In the genomic region with DNA sequence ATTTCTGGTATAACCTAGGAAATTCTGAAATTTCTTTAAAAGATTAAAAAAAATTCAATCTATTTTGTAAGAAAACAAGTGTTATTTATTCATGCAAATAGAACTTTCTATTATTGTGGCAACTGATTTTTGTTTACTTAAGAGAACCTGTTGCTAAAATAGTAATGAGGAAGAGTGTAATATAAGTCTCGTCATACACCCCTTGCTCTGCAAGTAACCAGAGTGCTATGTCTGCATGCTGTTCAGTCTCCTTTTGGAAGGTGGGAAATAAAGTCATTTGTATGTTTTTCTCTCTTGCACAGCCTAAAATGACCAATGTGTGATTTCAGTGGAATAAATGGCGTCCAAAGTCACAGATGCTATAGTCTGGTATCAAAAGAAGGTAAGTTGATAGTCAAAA, we compare ENCODE assay signal across 20 cellular contexts. TPM values are rescaled to one million over a fixed set of nuclear protein-coding genes. Genes with fewer than 3 reads are reported as not detected.
DNase-seq lines count a peak whose midpoint lies in the region; ATAC-seq and TF ChIP-seq lines count a peak whose summit lies in the region.
"Had no signal": no experiment of that assay in that cellular context is flagged by ENCODE, and none has a peak within 500 bp of the region (broad histone marks: within the 10 kb centered on the region; RNA-seq: fewer than 3 reads in every experiment).

No MANE protein-coding gene starts in this region.

- peak overlapping the region; percentile 19 for H3K27ac Mint-ChIP-seq in T-helper 17 cell
- H3K27ac Mint-ChIP-seq in activated T-helper 2 cell treated with anti-CD3 and anti-CD28 coated beads, Interferon-gamma antibody, Interleukin-2, Interleukin-4, amounts not matched to agents 10 μg/mL and 5 μg/mL and 100 μg/mL, durations not matched to agents 14 hours and 24 hours and 36 hours, result no peak overlapping the region
- H3K27ac Mint-ChIP-seq: GM23338; T-helper 2 cell treated with Interferon-gamma antibody and Interleukin-4, amounts not matched to agents 5 μg/mL and 100 μg/mL, for 36 hours had no signal

- peaks cover 21% of the 10 kb centered on the region for H3K4me1 Mint-ChIP-seq in T-helper 17 cell
- H3K4me1 Mint-ChIP-seq in activated T-helper 2 cell treated with anti-CD3 and anti-CD28 coated beads, Interferon-gamma antibody, Interleukin-2, Interleukin-4, amounts not matched to agents 10 μg/mL and 5 μg/mL and 100 μg/mL, durations not matched to agents 14 hours and 24 hours and 36 hours (ENCODE audit: low read depth), result peaks cover 14% of the 10 kb centered on the region
- H3K4me1 Mint-ChIP-seq: GM23338 had no signal

- H3K9ac ChIP-seq in Karpas-422 (ENCODE audit: low read length) (no peak overlapping the region), skeletal muscle tissue (ENCODE audit: low read depth in 1 of 3, low read length in 3 of 3) (peak overlapping the region; percentile 29 to 86 (median 46))

- ATAC-seq in GM18868 (IDR thresholded peaks at IDR 0.05; ENCODE audit: unreplicated experiment), result peak; percentile 52
- ATAC-seq in T-helper 17 cell, result no peak
- no peak for ATAC-seq in mucosa of descending colon
- ATAC-seq: GM23338, HCT116, Right ventricle myocardium inferior had no signal

- no peak for TF ChIP-seq CTCF in mucosa of descending colon (IDR thresholded peaks at IDR 0.05)
- no peak for TF ChIP-seq CTCF in tibial nerve (IDR thresholded peaks at IDR 0.05)

- TF ChIP-seq POLR2A in tibial nerve (IDR thresholded peaks at IDR 0.05), result no peak

- H3K27ac ChIP-seq in Karpas-422 (ENCODE audit: low read length) (peak overlapping the region; percentile 60), skeletal muscle tissue (ENCODE audit: low read depth, low read length) (peak overlapping the region; percentile 82), tibial nerve (no peak overlapping the region)
- H3K27ac ChIP-seq: C4-2B had no signal

- H3K4me2 ChIP-seq in Karpas-422 (ENCODE audit: low read depth, low read length, poor library complexity, severe bottlenecking), result peak overlapping the region; percentile 59
- H3K4me2 ChIP-seq: GM23338 had no signal

- no peak overlapping the region for H2AFZ ChIP-seq in Karpas-422 (ENCODE audit: low read length)
- H2AFZ ChIP-seq: GM23338 had no signal

- H3K9me3 ChIP-seq in Karpas-422 (ENCODE audit: low read length), result no peaks in the 10 kb centered on the region
- H3K9me3 ChIP-seq in T-helper 17 cell (ENCODE audit: control insufficient read depth, low read length, poor library complexity, severe bottlenecking), result no peaks in the 10 kb centered on the region
- no peaks in the 10 kb centered on the region for H3K9me3 ChIP-seq in skeletal muscle tissue (ENCODE audit: control insufficient read depth in 3 of 3, low read length in 3 of 3)
- no peaks in the 10 kb centered on the region for H3K9me3 ChIP-seq in mucosa of descending colon
- no peaks in the 10 kb centered on the region for H3K9me3 ChIP-seq in tibial nerve

- WGBS in tibial nerve, 2 donors, result 90% methylated on average over 2 of the region's 2 CpGs

- no peaks in the 10 kb centered on the region for H3K9me2 ChIP-seq in Karpas-422 (replicated peaks; ENCODE audit: insufficient read depth, low read length)

- no peak for TF ChIP-seq EP300 in tibial nerve (IDR thresholded peaks at IDR 0.05)

- H3K4me3 Mint-ChIP-seq in T-helper 17 cell, result no peak overlapping the region
- no peak overlapping the region for H3K4me3 Mint-ChIP-seq in activated T-helper 2 cell treated with anti-CD3 and anti-CD28 coated beads, Interferon-gamma antibody, Interleukin-2, Interleukin-4, amounts not matched to agents 10 μg/mL and 5 μg/mL and 100 μg/mL, durations not matched to agents 14 hours and 24 hours and 36 hours (ENCODE audit: low read depth)
- H3K4me3 Mint-ChIP-seq: GM23338; T-helper 2 cell treated with Interferon-gamma antibody and Interleukin-4, amounts not matched to agents 5 μg/mL and 100 μg/mL, for 36 hours had no signal

- H3K9me3 Mint-ChIP-seq in activated T-helper 2 cell treated with anti-CD3 and anti-CD28 coated beads, Interferon-gamma antibody, Interleukin-2, Interleukin-4, amounts not matched to agents 10 μg/mL and 5 μg/mL and 100 μg/mL, durations not matched to agents 14 hours and 24 hours and 36 hours, result no peaks in the 10 kb centered on the region
- H3K9me3 Mint-ChIP-seq: GM23338; T-helper 2 cell treated with Interferon-gamma antibody and Interleukin-4, amounts not matched to agents 5 μg/mL and 100 μg/mL, for 36 hours had no signal

- H3K4me3 ChIP-seq in Karpas-422 (ENCODE audit: low read length) (no peak overlapping the region), skeletal muscle tissue (ENCODE audit: low read length in 3 of 3) (peak overlapping the region; percentile 46 to 77 (median 61)), mucosa of descending colon (no peak overlapping the region), tibial nerve (no peak overlapping the region)
- H3K4me3 ChIP-seq: GM23338 had no signal

- DNase-seq in Karpas-422 (peak; percentile 59), T-helper 17 cell (no peak), HK-2 (ENCODE audit: unreplicated experiment) (no peak), mucosa of descending colon (no peak), tibial nerve (ENCODE audit: low spot score in 2 of 2) (no peak)
- DNase-seq in activated T-helper 2 cell treated with anti-CD3 and anti-CD28 coated beads, Interferon-gamma antibody, Interleukin-2, Interleukin-4, amounts not matched to agents 10 μg/mL and 5 μg/mL and 100 μg/mL, durations not matched to agents 14 hours and 24 hours and 36 hours (ENCODE audit: low spot score), result no peak
- DNase-seq: ACHN, DMS79 treated with DMSO at 0.1 percent for 48 hours, NCI-H1105 treated with DMSO at 0.1 percent for 48 hours, NCI-H1694, NCI-H2081 treated with DMSO at 0.1 percent for 48 hours, NCI-H226, NCI-H524 had no signal

- H3K27me3 ChIP-seq in Karpas-422 (ENCODE audit: low read length) (no peaks in the 10 kb centered on the region), skeletal muscle tissue (ENCODE audit: control insufficient read depth in 3 of 3, insufficient read depth in 3 of 3, low read length in 3 of 3) (no peaks in the 10 kb centered on the region), tibial nerve (no peaks in the 10 kb centered on the region)

- H3K36me3 ChIP-seq in Karpas-422 (ENCODE audit: insufficient read depth, low read length), result peaks cover 12% of the 10 kb centered on the region; the same call in 1 of the 2 replicates
- H3K36me3 ChIP-seq in skeletal muscle tissue (ENCODE audit: control insufficient read depth in 3 of 3, insufficient read depth in 3 of 3, low read length in 3 of 3), result no peaks in the 10 kb centered on the region
- H3K36me3 ChIP-seq in mucosa of descending colon (ENCODE audit: low read depth), result no peaks in the 10 kb centered on the region
- H3K36me3 ChIP-seq in tibial nerve, result no peaks in the 10 kb centered on the region

- H3K4me1 ChIP-seq in Karpas-422 (ENCODE audit: low read length), result peaks cover 37% of the 10 kb centered on the region
- H3K4me1 ChIP-seq in skeletal muscle tissue (ENCODE audit: control insufficient read depth in 3 of 3, insufficient read depth in 3 of 3, low read length in 3 of 3), result peaks cover 0 to 7% (median 6%) of the 10 kb centered on the region in 3 donors
- H3K4me1 ChIP-seq in mucosa of descending colon (ENCODE audit: low read depth), result no peaks in the 10 kb centered on the region
- peaks cover 0 to 5% (median 0%) of the 10 kb centered on the region in 4 donors for H3K4me1 ChIP-seq in tibial nerve

- peaks cover 98% of the 10 kb centered on the region for H3K79me2 ChIP-seq in Karpas-422 (ENCODE audit: low read length)

- H3K36me3 Mint-ChIP-seq in T-helper 17 cell (ENCODE audit: low read depth), result peaks cover 2% of the 10 kb centered on the region
- H3K36me3 Mint-ChIP-seq in activated T-helper 2 cell treated with anti-CD3 and anti-CD28 coated beads, Interferon-gamma antibody, Interleukin-2, Interleukin-4, amounts not matched to agents 10 μg/mL and 5 μg/mL and 100 μg/mL, durations not matched to agents 14 hours and 24 hours and 36 hours (ENCODE audit: low read depth), result peaks cover 30% of the 10 kb centered on the region

- no peaks in the 10 kb centered on the region for H4K20me1 ChIP-seq in Karpas-422 (ENCODE audit: insufficient read depth, low read depth, low read length)

- no peaks in the 10 kb centered on the region for H3K27me3 Mint-ChIP-seq in T-helper 17 cell
- H3K27me3 Mint-ChIP-seq in activated T-helper 2 cell treated with anti-CD3 and anti-CD28 coated beads, Interferon-gamma antibody, Interleukin-2, Interleukin-4, amounts not matched to agents 10 μg/mL and 5 μg/mL and 100 μg/mL, durations not matched to agents 14 hours and 24 hours and 36 hours (ENCODE audit: low read depth), result no peaks in the 10 kb centered on the region

- intact Hi-C loops in activated T-helper 2 cell treated with anti-CD3 and anti-CD28 coated beads, Interferon-gamma antibody, Interleukin-2, Interleukin-4, amounts not matched to agents 10 μg/mL and 5 μg/mL and 100 μg/mL, durations not matched to agents 14 hours and 24 hours and 36 hours (cut with micrococcal nuclease), result no loop called here
- intact Hi-C loops in mucosa of descending colon (cut with DNase I, micrococcal nuclease), result no loop called here

RNA-seq across cellular contexts. Expression of gene PHTF2, which starts 41.3 kb away (rescaled TPM):
- total RNA-seq in Karpas-422 (2014; rRNA removed; shearing (Covaris generic); ENCODE audit: low replicate concordance), result 39.3 and 65.7 TPM in 2 replicates
- total RNA-seq in T-helper 17 cell (10 to 100 TPM; 68.1 to 69.9 TPM), skeletal muscle tissue (14.6 TPM), mucosa of descending colon (10 to 100 TPM; 13.1 to 15.2 (median 13.7) TPM), tibial nerve (10 to 100 TPM; 12.6 to 16.5 (median 14.7) TPM)
- total RNA-seq in activated T-helper 2 cell treated with anti-CD3 and anti-CD28 coated beads, Interferon-gamma antibody, Interleukin-2, Interleukin-4, amounts not matched to agents 10 μg/mL and 5 μg/mL and 100 μg/mL, durations not matched to agents 14 hours and 24 hours and 36 hours, result 31.8 and 34.8 TPM in 2 replicates

RNA-seq across cellular contexts. Expression of gene TMEM60, which starts 41.7 kb away (rescaled TPM):
- total RNA-seq in Karpas-422 (2014; rRNA removed; shearing (Covaris generic); ENCODE audit: low replicate concordance), result 28.5 and 64.4 TPM in 2 replicates
- total RNA-seq in T-helper 17 cell, result 1 to 10 TPM; 5.0 to 6.3 TPM
- total RNA-seq in skeletal muscle tissue, result 11.0 TPM
- total RNA-seq in activated T-helper 2 cell treated with anti-CD3 and anti-CD28 coated beads, Interferon-gamma antibody, Interleukin-2, Interleukin-4, amounts not matched to agents 10 μg/mL and 5 μg/mL and 100 μg/mL, durations not matched to agents 14 hours and 24 hours and 36 hours, result 11.5 and 11.6 TPM in 2 replicates
- 10 to 100 TPM; 12.4 to 20.5 (median 17.4) TPM for total RNA-seq in mucosa of descending colon
- total RNA-seq in tibial nerve, result 10 to 100 TPM in 3 of 4 donors, 1 to 10 TPM in 1; 7.8 to 17.4 (median 11.7) TPM

Comparison
In these comparisons a context has a peak if more than half of its experiments do, and no peak if none do; other contexts are left out.
1. H3K27ac ChIP-seq: peak in Karpas-422 (single experiment) and skeletal muscle tissue (single experiment); none in tibial nerve (0 of 4).
2. H3K4me3 ChIP-seq: peak in skeletal muscle tissue (3 of 3); none in Karpas-422 (single experiment), mucosa of descending colon (single experiment) and tibial nerve (0 of 4).